Comparison of ENCODE assay signal across 21 cellular contexts in the genomic region with DNA sequence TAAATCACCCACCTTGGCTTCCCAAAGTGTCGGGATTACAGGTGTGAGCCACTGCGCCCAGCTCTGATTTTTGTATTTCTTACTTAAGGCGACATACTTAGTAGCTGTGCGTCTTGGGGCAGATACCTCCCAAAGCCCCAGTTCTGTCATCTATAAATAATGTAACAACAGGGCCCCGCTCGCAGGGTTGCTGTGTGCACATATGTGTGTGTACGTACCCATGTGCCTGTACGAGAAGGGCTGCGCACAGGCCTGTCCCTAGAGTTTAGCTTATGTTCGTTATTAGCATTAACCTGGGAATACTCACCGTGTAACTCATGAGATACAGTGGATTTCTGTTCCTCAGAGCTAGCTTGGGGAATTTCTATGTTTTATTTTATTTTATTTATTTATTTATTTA.
DNase-seq lines count a peak whose midpoint lies in the region; ATAC-seq and TF ChIP-seq lines count a peak whose summit lies in the region.
"Had no signal": no experiment of that assay in that cellular context is flagged by ENCODE, and none has a peak within 500 bp of the region (broad histone marks: within the 10 kb centered on the region; RNA-seq: fewer than 3 reads in every experiment).

No MANE protein-coding gene starts in this region.

- H3K9me3 Mint-ChIP-seq in WTC11 (no peaks in the 10 kb centered on the region), osteocyte (ENCODE audit: unreplicated experiment) (no peaks in the 10 kb centered on the region)
- H3K9me3 Mint-ChIP-seq: CD14-positive monocyte; CD4-positive, alpha-beta T cell; CD8-positive, alpha-beta memory T cell; HFFc6 had no signal

- H3K4me1 Mint-ChIP-seq in WTC11 (peaks cover 36% of the 10 kb centered on the region), osteocyte (ENCODE audit: unreplicated experiment) (peaks cover 8% of the 10 kb centered on the region)
- H3K4me1 Mint-ChIP-seq: B cell, CD14-positive monocyte had no signal

- CTCF ChIA-PET in WTC11 (lab: Charles Lee): no interaction called here

- H3K23ac ChIP-seq in neuronal stem cell (ENCODE audit: low read depth, low read length, poor library complexity): no peak overlapping the region

- H3K4me2 ChIP-seq in BLaER1 (no peak overlapping the region), neuronal stem cell (ENCODE audit: insufficient read depth, low read length, poor library complexity, severe bottlenecking) (no peak overlapping the region)
- H3K4me2 ChIP-seq: BLaER1 treated with 17β-estradiol and CSF1 and Interleukin-3, amounts not matched to agents 10 nM and 100 nM had no signal

- peaks cover 16% of the 10 kb centered on the region for H3K36me3 Mint-ChIP-seq in WTC11
- H3K36me3 Mint-ChIP-seq in osteocyte (ENCODE audit: unreplicated experiment): peaks cover 19% of the 10 kb centered on the region

- H3K9ac ChIP-seq in BLaER1 (no peak overlapping the region), neuronal stem cell (ENCODE audit: low read depth, low read length, poor library complexity) (no peak overlapping the region)
- H3K9ac ChIP-seq: BLaER1 treated with 17β-estradiol and CSF1 and Interleukin-3, amounts not matched to agents 10 nM and 100 nM had no signal

- no peaks in the 10 kb centered on the region for H3K27me3 ChIP-seq in BLaER1
- H3K27me3 ChIP-seq in uterus: no peaks in the 10 kb centered on the region
- peaks cover 0 to 2% (median 0%) of the 10 kb centered on the region in 3 experiments for H3K27me3 ChIP-seq in neuronal stem cell (ENCODE audit: control insufficient read depth in 3 of 3, insufficient read depth in 3 of 3, low read depth in 1 of 3, low read length in 3 of 3)
- H3K27me3 ChIP-seq: BLaER1 treated with 17β-estradiol and CSF1 and Interleukin-3, amounts not matched to agents 10 nM and 100 nM had no signal

- no peak overlapping the region for H3K4me3 ChIP-seq in BLaER1
- H3K4me3 ChIP-seq in uterus: no peak overlapping the region
- no peak overlapping the region for H3K4me3 ChIP-seq in neuronal stem cell (ENCODE audit: low read length in 2 of 2)
- H3K4me3 ChIP-seq: BLaER1 treated with 17β-estradiol and CSF1 and Interleukin-3, amounts not matched to agents 10 nM and 100 nM; GM12878; HAP-1 had no signal

- DNase-seq in WTC11 (ENCODE audit: low spot score): no peak
- DNase-seq in posterior vena cava (ENCODE audit: low spot score): peak; percentile 24
- no peak for DNase-seq in uterus
- DNase-seq in neuronal stem cell (ENCODE audit: low spot score): no peak
- no peak for DNase-seq in osteocyte (ENCODE audit: extremely low spot score, unreplicated experiment)
- DNase-seq: CD4-positive, alpha-beta T cell; CD8-positive, alpha-beta memory T cell; DMS 273 treated with DMSO at 0.1 percent for 48 hours; DMS79; EL; GDM1; GOT3; HFFc6 had no signal

- TF ChIP-seq CTCF in WTC11 (IDR thresholded peaks at IDR 0.05) (no peak), uterus (IDR thresholded peaks at IDR 0.05) (no peak), osteocyte (IDR thresholded peaks at IDR 0.05) (no peak)

- H3K79me1 ChIP-seq in neuronal stem cell (ENCODE audit: low read depth, low read length): peaks cover 19% of the 10 kb centered on the region

- no peak overlapping the region for H3K14ac ChIP-seq in neuronal stem cell (ENCODE audit: low read length)

- intact Hi-C loops in posterior vena cava (cut with DNase I): no loop called here
- intact Hi-C loops in uterus (cut with DNase I; ENCODE audit: low total_unique reads): no loop called here

- H3K18ac ChIP-seq in neuronal stem cell (ENCODE audit: low read length): no peak overlapping the region

- H3K4me3 Mint-ChIP-seq in WTC11 (no peak overlapping the region), osteocyte (ENCODE audit: unreplicated experiment) (no peak overlapping the region)
- H3K4me3 Mint-ChIP-seq: B cell; CD14-positive monocyte; CD4-positive, alpha-beta T cell; CD8-positive, alpha-beta memory T cell; HFFc6 had no signal

- H3K27ac ChIP-seq in BLaER1 (peak overlapping the region; percentile 6; the same call in 1 of the 2 replicates), uterus (peak overlapping the region; percentile 91), neuronal stem cell (replicated peaks; ENCODE audit: low read length) (no peak overlapping the region)
- H3K27ac ChIP-seq: BLaER1 treated with 17β-estradiol and CSF1 and Interleukin-3, amounts not matched to agents 10 nM and 100 nM had no signal

- TF ChIP-seq POLR2A in uterus (IDR thresholded peaks at IDR 0.05): no peak

- POLR2A ChIA-PET in WTC11 (lab: Charles Lee): interaction anchor here (1.2 kb wide), 1 partner anchor 21 kb away, joined by 3 read pairs; no protein-coding TSS in a partner anchor

- H3K36me3 ChIP-seq in BLaER1 (peaks cover 91% of the 10 kb centered on the region), uterus (no peaks in the 10 kb centered on the region), neuronal stem cell (replicated peaks in 1 of 2; ENCODE audit: control insufficient read depth in 2 of 2, insufficient read depth in 2 of 2, low read length in 2 of 2) (peaks cover 10 to 45% of the 10 kb centered on the region in 2 donors)

- no CpG with 5 or more reads among the region's 11 CpGs for WGBS in neuronal stem cell (ENCODE audit: extremely low coverage in 2 of 2, insufficient read length in 2 of 2, insufficient replicate concordance in 1 of 2), 2 donors

- H4K91ac ChIP-seq in neuronal stem cell (ENCODE audit: low read depth, low read length, poor library complexity): no peak overlapping the region

- no peak overlapping the region for H2BK5ac ChIP-seq in neuronal stem cell (ENCODE audit: low read length)

- H3K9me3 ChIP-seq in BLaER1 (no peaks in the 10 kb centered on the region), uterus (no peaks in the 10 kb centered on the region), neuronal stem cell (replicated peaks in 1 of 2; ENCODE audit: control insufficient read depth in 2 of 2, insufficient read depth in 1 of 2, low read depth in 1 of 2, low read length in 2 of 2) (no peaks in the 10 kb centered on the region)
- H3K9me3 ChIP-seq: BLaER1 treated with 17β-estradiol and CSF1 and Interleukin-3, amounts not matched to agents 10 nM and 100 nM; HAP-1 had no signal

- H3K27ac Mint-ChIP-seq in WTC11 (no peak overlapping the region), osteocyte (ENCODE audit: unreplicated experiment) (no peak overlapping the region)
- H3K27ac Mint-ChIP-seq: B cell; CD4-positive, alpha-beta T cell; CD8-positive, alpha-beta memory T cell had no signal

- no peak overlapping the region for H4K8ac ChIP-seq in neuronal stem cell (ENCODE audit: low read depth, low read length)

- no peak for ATAC-seq in WTC11
- no peak for ATAC-seq in GM18861 (IDR thresholded peaks at IDR 0.05; ENCODE audit: unreplicated experiment)
- ATAC-seq in GM19023 (IDR thresholded peaks at IDR 0.05; ENCODE audit: unreplicated experiment): no peak
- ATAC-seq: GM12878 had no signal

- H3K27me3 Mint-ChIP-seq in WTC11 (ENCODE audit: low read depth) (no peaks in the 10 kb centered on the region), osteocyte (ENCODE audit: unreplicated experiment) (no peaks in the 10 kb centered on the region)
- H3K27me3 Mint-ChIP-seq: B cell; CD4-positive, alpha-beta T cell; CD8-positive, alpha-beta memory T cell had no signal

- no peak overlapping the region for H3K4ac ChIP-seq in neuronal stem cell (ENCODE audit: low read length)

- H4K20me1 ChIP-seq in BLaER1: peaks cover 69% of the 10 kb centered on the region

- H2AK5ac ChIP-seq in neuronal stem cell (ENCODE audit: low read depth, low read length): no peak overlapping the region

- no peak overlapping the region for H2BK12ac ChIP-seq in neuronal stem cell (ENCODE audit: low read length)

- no peak overlapping the region for H2BK120ac ChIP-seq in neuronal stem cell (ENCODE audit: low read depth, low read length)

- H2BK15ac ChIP-seq in neuronal stem cell (ENCODE audit: low read length): no peak overlapping the region

- H3K4me1 ChIP-seq in BLaER1: peaks cover 77% of the 10 kb centered on the region
- peaks cover 8 to 12% of the 10 kb centered on the region in 2 donors for H3K4me1 ChIP-seq in uterus
- peaks cover 0 to 11% of the 10 kb centered on the region in 2 donors for H3K4me1 ChIP-seq in neuronal stem cell (ENCODE audit: control insufficient read depth in 2 of 2, insufficient read depth in 1 of 2, low read depth in 1 of 2, low read length in 2 of 2)
- H3K4me1 ChIP-seq: HAP-1 had no signal

- no peak overlapping the region for H2AFZ ChIP-seq in neuronal stem cell (ENCODE audit: low read length)

TF ChIP-seq in WTC11, 78 proteins besides CTCF, POLR2A, EP300 and RAD21:
- TF ChIP-seq, protein P1, sequence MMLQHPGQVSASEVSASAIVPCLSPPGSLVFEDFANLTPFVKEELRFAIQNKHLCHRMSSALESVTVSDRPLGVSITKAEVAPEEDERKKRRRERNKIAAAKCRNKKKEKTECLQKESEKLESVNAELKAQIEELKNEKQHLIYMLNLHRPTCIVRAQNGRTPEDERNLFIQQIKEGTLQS (CRISPR knock-in tag; conservative IDR thresholded peaks at IDR 0.05): no peak
- 0 out of 2 replicates have a peak, but pooled peaks have one; percentile 13 for TF ChIP-seq HMGA2 (CRISPR knock-in tag; IDR thresholded peaks at IDR 0.05)
TF ChIP-seq in WTC11: peak in this region for 1.
